In genomic region chr1:184289825-184290550, GRCh38 we compare ENCODE assay signal across 1 cellular context.
TF ChIP-seq lines count a peak whose summit lies in the region.

No MANE protein-coding gene starts in this region.

TF ChIP-seq in GM23338, 12 proteins besides CTCF, POLR2A, EP300 and RAD21 (continued from another document):
- no peak for TF ChIP-seq ZNF462 (CRISPR knock-in tag; IDR thresholded peaks at IDR 0.05)
- TF ChIP-seq JUNB (IDR thresholded peaks at IDR 0.05; ENCODE audit: unreplicated experiment) = no peak
- TF ChIP-seq ZNF114 (CRISPR knock-in tag; IDR thresholded peaks at IDR 0.05) = no peak
- TF ChIP-seq ZNF331 (CRISPR knock-in tag; IDR thresholded peaks at IDR 0.05; ENCODE audit: low read depth) = no peak
